26 cellular contexts compared by ENCODE assay signal in genomic region chr19:30445385-30445784, GRCh38.
DNase-seq lines count a peak whose midpoint lies in the region; ATAC-seq, FAIRE-seq and TF ChIP-seq lines count a peak whose summit lies in the region.
"Had no signal": no experiment of that assay in that cellular context is flagged by ENCODE, and none has a peak within 500 bp of the region (broad histone marks: within the 10 kb centered on the region; RNA-seq: fewer than 3 reads in every experiment).

No MANE protein-coding gene starts in this region.

- H3K4me3 ChIP-seq in H1 (ENCODE audit: extremely low read depth in 1 of 4, insufficient read depth in 2 of 4, low read depth in 3 of 4, low read length in 4 of 4), result no peak overlapping the region
- H3K4me3 ChIP-seq: BLaER1, GM12878 had no signal

- no peak for TF ChIP-seq CTCF in H1 (IDR thresholded peaks at IDR 0.05; ENCODE audit: control extremely low read depth in 1 of 3, insufficient read depth in 1 of 3, low read depth in 1 of 3, low read length in 3 of 3)
- TF ChIP-seq CTCF in omental fat pad (IDR thresholded peaks at IDR 0.05), result no peak

- H2AK5ac ChIP-seq in H1 (ENCODE audit: low read depth, low read length), result peak overlapping the region; percentile 10; the same call in 1 of the 2 replicates

- H3K23me2 ChIP-seq in H1 (ENCODE audit: low read depth, low read length), result no peaks in the 10 kb centered on the region

- H3K4ac ChIP-seq in H1 (replicated peaks; ENCODE audit: insufficient read length, low read depth, low read length), result no peak overlapping the region

- H2BK15ac ChIP-seq in H1 (ENCODE audit: low read length), result no peak overlapping the region

- H4K91ac ChIP-seq in H1 (replicated peaks; ENCODE audit: insufficient read length, low read length), result no peak overlapping the region

- DNase-seq in H1 (ENCODE audit: low read depth in 1 of 2, low spot score in 2 of 2), result no peak
- peak; percentile 87 for DNase-seq in mesenteric fat pad (ENCODE audit: low spot score)
- no peak for DNase-seq in omental fat pad (ENCODE audit: low spot score)
- no peak for DNase-seq in cortex of kidney (lab: John Stamatoyannopoulos, UW)
- DNase-seq: 8988T; ACHN; BE2C; C1 segment of cervical spinal cord; CD4-positive, alpha-beta memory T cell; CD4-positive, CD25-positive, alpha-beta regulatory T cell; CD8-positive, alpha-beta memory T cell; COR-L47; DMS 273 treated with DMSO at 0.1 percent for 48 hours; DMS153; DMS53; DMS79; DND-41; EL; GDM1 had no signal

- H3K23ac ChIP-seq in H1 (ENCODE audit: insufficient read length), result no peak overlapping the region

- no peaks in the 10 kb centered on the region for H3K79me2 ChIP-seq in H1 (ENCODE audit: control insufficient read depth in 1 of 2, insufficient read depth in 2 of 2, low read length in 2 of 2)

- no peak overlapping the region for H2BK5ac ChIP-seq in H1 (ENCODE audit: low read depth, low read length)

- no peak overlapping the region for H2AFZ ChIP-seq in H1 (ENCODE audit: low read length)

- H3K56ac ChIP-seq in H1 (replicated peaks; ENCODE audit: insufficient read length, low read depth, low read length), result no peak overlapping the region

- H3K79me1 ChIP-seq in H1 (ENCODE audit: low read depth, low read length), result no peaks in the 10 kb centered on the region

- H3K9me3 ChIP-seq in H1 (ENCODE audit: insufficient read depth in 2 of 2, low read depth in 1 of 2, low read length in 1 of 2), result no peaks in the 10 kb centered on the region
- H3K9me3 ChIP-seq: BE2C had no signal

- no peaks in the 10 kb centered on the region for H3K27me3 ChIP-seq in H1 (replicated peaks in 1 of 4; ENCODE audit: control insufficient read depth in 3 of 4, extremely low read depth in 1 of 4, insufficient read depth in 3 of 4, low read length in 3 of 4)
- H3K27me3 ChIP-seq: BE2C, BLaER1 had no signal

- WGBS in H1 (ENCODE audit: extremely low coverage in 1 of 2, insufficient coverage in 1 of 2, insufficient read length in 1 of 2, insufficient replicate concordance in 2 of 2, low coverage in 1 of 2, low lambda C conversion rate in 2 of 2, missing lambda C conversion rate in 1 of 2), 2 experiments, result 98% methylated on average over 27 of the region's 29 CpGs; no CpG with 5 or more reads in 1 of the 2 experiments

- no peak overlapping the region for H3K4me2 ChIP-seq in H1 (ENCODE audit: insufficient read depth in 1 of 2, low read depth in 2 of 2, low read length in 2 of 2)
- H3K4me2 ChIP-seq: BLaER1 had no signal

- no peak overlapping the region for H2BK120ac ChIP-seq in H1 (replicated peaks; ENCODE audit: low read depth, low read length)

- H3K14ac ChIP-seq in H1 (ENCODE audit: insufficient read length), result no peak overlapping the region

- ATAC-seq in omental fat pad (ENCODE audit: low FRiP score) (peak; percentile 30), GM21619 (IDR thresholded peaks at IDR 0.05; ENCODE audit: unreplicated experiment) (no peak), GM21723 (IDR thresholded peaks at IDR 0.05; ENCODE audit: unreplicated experiment) (no peak)
- ATAC-seq: GM12878 had no signal

- no peak overlapping the region; the same call in 1 of the 2 replicates for H2BK12ac ChIP-seq in H1 (ENCODE audit: low read depth, low read length)

- POLR2A ChIA-PET in H1 (lab: Charles Lee; ENCODE audit: partially characterized antibody), result no interaction called here

- CTCF ChIA-PET in H1 (lab: Charles Lee; ENCODE audit: partially characterized antibody), result interaction anchor here (1.6 kb wide), 1 partner anchor 12 kb away, joined by 3 read pairs; no protein-coding TSS in a partner anchor

- TF ChIP-seq EP300 in H1 (IDR thresholded peaks at IDR 0.05; ENCODE audit: borderline replicate concordance in 1 of 2, low read depth in 2 of 2, low read length in 2 of 2), result no peak

- H4K5ac ChIP-seq in H1 (ENCODE audit: insufficient read length, low read depth, low read length), result no peak overlapping the region

- no peak for FAIRE-seq in H1 (lab: Jason Lieb, UNC)
- FAIRE-seq: A204.1, GM12878, GM12892, GM18507 had no signal

- H3K4me1 ChIP-seq in H1 (replicated peaks in 1 of 4; ENCODE audit: control insufficient read depth in 3 of 4, insufficient read depth in 4 of 4, low read length in 3 of 4), result peaks cover 7 to 13% (median 9%) of the 10 kb centered on the region in 4 experiments; a peak in 5 of 7 replicates

- no peaks in the 10 kb centered on the region for H4K20me1 ChIP-seq in H1 (replicated peaks in 1 of 2; ENCODE audit: control insufficient read depth in 1 of 2, insufficient read depth in 2 of 2, low read length in 2 of 2)
- H4K20me1 ChIP-seq: BLaER1 had no signal

- no peak overlapping the region for H3K9ac ChIP-seq in H1 (replicated peaks in 1 of 4; ENCODE audit: extremely low read depth in 1 of 4, low read depth in 3 of 4, low read length in 3 of 4)
- H3K9ac ChIP-seq: BLaER1 had no signal

- H3K36me3 ChIP-seq in H1 (ENCODE audit: control insufficient read depth in 2 of 4, insufficient read depth in 4 of 4, low read length in 3 of 4), result no peaks in the 10 kb centered on the region
- H3K36me3 ChIP-seq: BLaER1 had no signal

- H3K18ac ChIP-seq in H1 (ENCODE audit: extremely low read depth, low read length), result no peak overlapping the region

- no peak overlapping the region for H3K27ac ChIP-seq in H1 (ENCODE audit: low read depth, low read length)
- H3K27ac ChIP-seq: BLaER1 had no signal

- TF ChIP-seq POLR2A in H1 (IDR thresholded peaks at IDR 0.05; ENCODE audit: control extremely low read depth in 1 of 2, low read depth in 2 of 2, low read length in 2 of 2), result no peak

- no peak for TF ChIP-seq RAD21 in H1 (IDR thresholded peaks at IDR 0.05 in 1 of 2, conservative IDR thresholded peaks at IDR 0.05 in 1 of 2; ENCODE audit: low read depth in 2 of 2, low read length in 2 of 2)

- no peak overlapping the region for H4K8ac ChIP-seq in H1 (ENCODE audit: extremely low read depth, insufficient read depth, low read length)

- H2BK20ac ChIP-seq in H1 (ENCODE audit: low read length), result no peak overlapping the region

TF ChIP-seq in H1, 55 proteins besides CTCF, POLR2A, EP300 and RAD21:
- TF ChIP-seq YY1 (IDR thresholded peaks at IDR 0.05; ENCODE audit: low read depth, low read length), result no peak
- no peak for TF ChIP-seq BACH1 (IDR thresholded peaks at IDR 0.05; ENCODE audit: low read length)
- no peak for TF ChIP-seq TCF12 (IDR thresholded peaks at IDR 0.05; ENCODE audit: low read depth, low read length)
